Comparison of ENCODE assay signal across 30 cellular contexts in genomic region chr6:69279805-69280204, GRCh38.
DNase-seq lines count a peak whose midpoint lies in the region; ATAC-seq and TF ChIP-seq lines count a peak whose summit lies in the region.
"Had no signal": no experiment of that assay in that cellular context is flagged by ENCODE, and none has a peak within 500 bp of the region (broad histone marks: within the 10 kb centered on the region; RNA-seq: fewer than 3 reads in every experiment).

No MANE protein-coding gene starts in this region.

- TF ChIP-seq POLR2A in right lobe of liver (IDR thresholded peaks at IDR 0.05) = no peak

- DNase-seq in left ventricle myocardium inferior (peak; percentile 17), right atrium auricular region (ENCODE audit: low spot score) (no peak), endodermal cell (peak; percentile 58), CD14-positive monocyte (ENCODE audit: low spot score) (no peak), right lobe of liver (no peak)
- no peak for DNase-seq in stimulated activated CD4-positive, alpha-beta T cell treated with anti-CD3 and anti-CD28 coated beads, Interleukin-4, amount 100 ng/mL, for 4 hours
- DNase-seq in naive thymus-derived CD4-positive, alpha-beta T cell = no peak
- DNase-seq: activated CD4-positive, alpha-beta T cell treated with anti-CD3 and anti-CD28 coated beads, Interleukin-2, amount 50 U/mL, for 48 hours; activated CD4-positive, CD25-positive, alpha-beta regulatory T cell; activated CD8-positive, alpha-beta memory T cell treated with anti-CD3 and anti-CD28 coated beads, Interleukin-2, amount 50 U/mL, for 4 hours; CD8-positive, alpha-beta memory T cell; effector memory CD8-positive, alpha-beta T cell; foreskin keratinocyte; immature natural killer cell; midbrain; NCI-H1092 treated with DMSO at 0.1 percent for 48 hours; NCI-H2029; NCI-H82; Right ventricle myocardium superior; T1000; thyroid gland had no signal

- H3K4me3 ChIP-seq in left ventricle myocardium inferior = no peak overlapping the region
- H3K4me3 ChIP-seq in right atrium auricular region = no peak overlapping the region
- H3K4me3 ChIP-seq in endodermal cell (ENCODE audit: low read length) = no peak overlapping the region
- no peak overlapping the region for H3K4me3 ChIP-seq in neuron (ENCODE audit: low read length)
- H3K4me3 ChIP-seq in naive thymus-derived CD4-positive, alpha-beta T cell (ENCODE audit: low read length) = no peak overlapping the region
- H3K4me3 ChIP-seq in right lobe of liver = no peak overlapping the region
- H3K4me3 ChIP-seq: ascending aorta, hepatocyte, left lung, thyroid gland had no signal

- H3K27ac ChIP-seq in left ventricle myocardium inferior (replicated peaks) (no peak overlapping the region), right atrium auricular region (no peak overlapping the region), endodermal cell (ENCODE audit: low read depth, low read length) (no peak overlapping the region), right lobe of liver (no peak overlapping the region)
- H3K27ac ChIP-seq in naive thymus-derived CD4-positive, alpha-beta T cell (ENCODE audit: low read depth, low read length) = no peak overlapping the region
- H3K27ac ChIP-seq: 22Rv1, ascending aorta, foreskin keratinocyte, hepatocyte, left lung, thyroid gland had no signal

- POLR2A ChIA-PET in naive thymus-derived CD4-positive, alpha-beta T cell (lab: Charles Lee) = no interaction called here

- H3K27me3 Mint-ChIP-seq in endodermal cell (ENCODE audit: insufficient read depth) = no peaks in the 10 kb centered on the region
- H3K27me3 Mint-ChIP-seq in naive thymus-derived CD4-positive, alpha-beta T cell = no peaks in the 10 kb centered on the region
- H3K27me3 Mint-ChIP-seq in CD14-positive monocyte (ENCODE audit: low read depth in 3 of 3) = no peaks in the 10 kb centered on the region
- H3K27me3 Mint-ChIP-seq: CD8-positive, alpha-beta memory T cell; effector memory CD8-positive, alpha-beta T cell; stimulated activated naive CD8-positive, alpha-beta T cell treated with anti-CD3 and anti-CD28 coated beads, Interleukin-15, Interleukin-2, amounts not matched to agents 100 ng/mL and 50 ng/mL, for 24 hours had no signal

- H3K9me3 ChIP-seq in left ventricle myocardium inferior (replicated peaks) (no peaks in the 10 kb centered on the region), right atrium auricular region (no peaks in the 10 kb centered on the region), endodermal cell (ENCODE audit: control insufficient read depth, low read length) (no peaks in the 10 kb centered on the region), neuron (ENCODE audit: low read length) (no peaks in the 10 kb centered on the region), right lobe of liver (no peaks in the 10 kb centered on the region)
- H3K9me3 ChIP-seq in naive thymus-derived CD4-positive, alpha-beta T cell (ENCODE audit: control insufficient read depth in 2 of 3, low read length in 3 of 3) = no peaks in the 10 kb centered on the region
- H3K9me3 ChIP-seq: ascending aorta, left lung, thyroid gland had no signal

- H3K36me3 ChIP-seq in left ventricle myocardium inferior = no peaks in the 10 kb centered on the region
- no peaks in the 10 kb centered on the region for H3K36me3 ChIP-seq in right atrium auricular region
- no peaks in the 10 kb centered on the region for H3K36me3 ChIP-seq in endodermal cell (ENCODE audit: control insufficient read depth, insufficient read depth, low read length)
- H3K36me3 ChIP-seq in neuron (ENCODE audit: insufficient read depth, low read length) = no peaks in the 10 kb centered on the region
- H3K36me3 ChIP-seq in naive thymus-derived CD4-positive, alpha-beta T cell (ENCODE audit: control insufficient read depth in 2 of 3, insufficient read depth in 3 of 3, low read length in 3 of 3) = no peaks in the 10 kb centered on the region
- H3K36me3 ChIP-seq in right lobe of liver = no peaks in the 10 kb centered on the region
- H3K36me3 ChIP-seq: ascending aorta, left lung, thyroid gland had no signal

- peak overlapping the region; percentile 49 for H2AFZ ChIP-seq in neuron (ENCODE audit: low read depth, low read length)
- H2AFZ ChIP-seq: hepatocyte had no signal

- TF ChIP-seq CTCF in left ventricle myocardium inferior (IDR thresholded peaks at IDR 0.05; ENCODE audit: borderline replicate concordance) (no peak), right atrium auricular region (IDR thresholded peaks at IDR 0.05) (no peak), endodermal cell (conservative IDR thresholded peaks at IDR 0.05) (no peak), CD14-positive monocyte (IDR thresholded peaks at IDR 0.05) (no peak), right lobe of liver (IDR thresholded peaks at IDR 0.05) (no peak)

- H3K4me1 Mint-ChIP-seq in endodermal cell (peaks cover 7% of the 10 kb centered on the region), CD14-positive monocyte (no peaks in the 10 kb centered on the region)
- no peaks in the 10 kb centered on the region for H3K4me1 Mint-ChIP-seq in naive thymus-derived CD4-positive, alpha-beta T cell
- H3K4me1 Mint-ChIP-seq: CD8-positive, alpha-beta memory T cell; immature natural killer cell had no signal

- H3K9ac ChIP-seq in endodermal cell (ENCODE audit: extremely low read depth, low read length, poor library complexity, severe bottlenecking) = no peak overlapping the region

- no peak for ATAC-seq in naive thymus-derived CD4-positive, alpha-beta T cell
- ATAC-seq in right lobe of liver = no peak
- ATAC-seq: activated naive CD4-positive, alpha-beta T cell treated with anti-CD3 and anti-CD28 coated beads, Interleukin-2, amount 50 U/mL, for 72 hours; effector memory CD8-positive, alpha-beta T cell; esophagus mucosa; foreskin keratinocyte; HepG2; left lung had no signal

- H3K27me3 ChIP-seq in left ventricle myocardium inferior (ENCODE audit: low read depth) = no peaks in the 10 kb centered on the region
- no peaks in the 10 kb centered on the region for H3K27me3 ChIP-seq in right atrium auricular region
- H3K27me3 ChIP-seq in endodermal cell (ENCODE audit: control insufficient read depth, insufficient read depth, low read length, poor library complexity, severe bottlenecking) = no peaks in the 10 kb centered on the region
- no peaks in the 10 kb centered on the region for H3K27me3 ChIP-seq in neuron (ENCODE audit: insufficient read depth, low read length)
- no peaks in the 10 kb centered on the region for H3K27me3 ChIP-seq in naive thymus-derived CD4-positive, alpha-beta T cell (ENCODE audit: control insufficient read depth in 2 of 2, insufficient read depth in 2 of 2, low read length in 2 of 2)
- no peaks in the 10 kb centered on the region for H3K27me3 ChIP-seq in right lobe of liver
- H3K27me3 ChIP-seq: ascending aorta, foreskin keratinocyte, hepatocyte, left lung, thyroid gland had no signal

- CTCF ChIA-PET in naive thymus-derived CD4-positive, alpha-beta T cell (lab: Charles Lee) = no interaction called here

- intact Hi-C loops in left ventricle myocardium inferior (cut with micrococcal nuclease) (no loop called here), CD14-positive monocyte (cut with micrococcal nuclease) (no loop called here), right lobe of liver (cut with DNase I) (no loop called here)
- intact Hi-C loops in naive thymus-derived CD4-positive, alpha-beta T cell (cut with micrococcal nuclease) = no loop called here

- H3K9me3 Mint-ChIP-seq in endodermal cell = no peaks in the 10 kb centered on the region
- peaks cover 0 to 10% (median 0%) of the 10 kb centered on the region in 11 donors for H3K9me3 Mint-ChIP-seq in naive thymus-derived CD4-positive, alpha-beta T cell
- peaks cover 0 to 3% (median 0%) of the 10 kb centered on the region in 7 donors for H3K9me3 Mint-ChIP-seq in CD14-positive monocyte
- H3K9me3 Mint-ChIP-seq: stimulated activated naive CD8-positive, alpha-beta T cell treated with anti-CD3 and anti-CD28 coated beads, Interleukin-15, Interleukin-2, amounts not matched to agents 100 ng/mL and 50 ng/mL, for 24 hours had no signal

- H3K4me3 Mint-ChIP-seq in endodermal cell (no peak overlapping the region), CD14-positive monocyte (no peak overlapping the region)
- H3K4me3 Mint-ChIP-seq in naive thymus-derived CD4-positive, alpha-beta T cell = no peak overlapping the region
- H3K4me3 Mint-ChIP-seq: CD8-positive, alpha-beta memory T cell; effector memory CD8-positive, alpha-beta T cell; immature natural killer cell; stimulated activated naive CD8-positive, alpha-beta T cell treated with anti-CD3 and anti-CD28 coated beads, Interleukin-15, Interleukin-2, amounts not matched to agents 100 ng/mL and 50 ng/mL, for 24 hours had no signal

- no peaks in the 10 kb centered on the region for H3K4me1 ChIP-seq in left ventricle myocardium inferior
- H3K4me1 ChIP-seq in right atrium auricular region = no peaks in the 10 kb centered on the region
- no peaks in the 10 kb centered on the region for H3K4me1 ChIP-seq in endodermal cell (ENCODE audit: control insufficient read depth, insufficient read depth, low read length)
- peaks cover 29% of the 10 kb centered on the region for H3K4me1 ChIP-seq in neuron (ENCODE audit: insufficient read depth, low read length)
- H3K4me1 ChIP-seq in naive thymus-derived CD4-positive, alpha-beta T cell (ENCODE audit: control insufficient read depth in 2 of 2, insufficient read depth in 2 of 2, low read length in 2 of 2) = no peaks in the 10 kb centered on the region
- H3K4me1 ChIP-seq in right lobe of liver = no peaks in the 10 kb centered on the region
- H3K4me1 ChIP-seq: ascending aorta, foreskin keratinocyte, left lung, thyroid gland had no signal

- H3K36me3 Mint-ChIP-seq in endodermal cell (ENCODE audit: low read depth) (no peaks in the 10 kb centered on the region), CD14-positive monocyte (no peaks in the 10 kb centered on the region)
- no peaks in the 10 kb centered on the region for H3K36me3 Mint-ChIP-seq in naive thymus-derived CD4-positive, alpha-beta T cell
- H3K36me3 Mint-ChIP-seq: activated naive CD4-positive, alpha-beta T cell treated with anti-CD3 and anti-CD28 coated beads, Interleukin-2, amount 50 U/mL, for 72 hours; CD8-positive, alpha-beta memory T cell; immature natural killer cell had no signal

- 84 to 89% methylated on average over 4 of the region's 4 CpGs for WGBS in endodermal cell (ENCODE audit: insufficient coverage in 1 of 2, insufficient read length in 1 of 2), 2 experiments
- WGBS in right lobe of liver (ENCODE audit: insufficient coverage, low coverage, low lambda C conversion rate, missing lambda C conversion rate) = 65% methylated on average over 4 of the region's 4 CpGs

- H3K27ac Mint-ChIP-seq in endodermal cell (no peak overlapping the region), CD14-positive monocyte (no peak overlapping the region)
- H3K27ac Mint-ChIP-seq in naive thymus-derived CD4-positive, alpha-beta T cell = no peak overlapping the region
- H3K27ac Mint-ChIP-seq: activated naive CD4-positive, alpha-beta T cell treated with anti-CD3 and anti-CD28 coated beads, Interleukin-2, amount 50 U/mL, for 72 hours; CD8-positive, alpha-beta memory T cell; effector memory CD8-positive, alpha-beta T cell; immature natural killer cell; stimulated activated naive CD8-positive, alpha-beta T cell treated with anti-CD3 and anti-CD28 coated beads, Interleukin-15, Interleukin-2, amounts not matched to agents 100 ng/mL and 50 ng/mL, for 24 hours had no signal

Comparison
In these comparisons a context has a peak if more than half of its experiments do, and no peak if none do; other contexts are left out.
1. DNase-seq: peak in left ventricle myocardium inferior (single experiment) and endodermal cell (single experiment); none in right atrium auricular region (single experiment), stimulated activated CD4-positive, alpha-beta T cell treated with anti-CD3 and anti-CD28 coated beads, Interleukin-4, amount 100 ng/mL, for 4 hours (0 of 2), naive thymus-derived CD4-positive, alpha-beta T cell (0 of 9), CD14-positive monocyte (single experiment) and right lobe of liver (0 of 3).